In the genomic region with DNA sequence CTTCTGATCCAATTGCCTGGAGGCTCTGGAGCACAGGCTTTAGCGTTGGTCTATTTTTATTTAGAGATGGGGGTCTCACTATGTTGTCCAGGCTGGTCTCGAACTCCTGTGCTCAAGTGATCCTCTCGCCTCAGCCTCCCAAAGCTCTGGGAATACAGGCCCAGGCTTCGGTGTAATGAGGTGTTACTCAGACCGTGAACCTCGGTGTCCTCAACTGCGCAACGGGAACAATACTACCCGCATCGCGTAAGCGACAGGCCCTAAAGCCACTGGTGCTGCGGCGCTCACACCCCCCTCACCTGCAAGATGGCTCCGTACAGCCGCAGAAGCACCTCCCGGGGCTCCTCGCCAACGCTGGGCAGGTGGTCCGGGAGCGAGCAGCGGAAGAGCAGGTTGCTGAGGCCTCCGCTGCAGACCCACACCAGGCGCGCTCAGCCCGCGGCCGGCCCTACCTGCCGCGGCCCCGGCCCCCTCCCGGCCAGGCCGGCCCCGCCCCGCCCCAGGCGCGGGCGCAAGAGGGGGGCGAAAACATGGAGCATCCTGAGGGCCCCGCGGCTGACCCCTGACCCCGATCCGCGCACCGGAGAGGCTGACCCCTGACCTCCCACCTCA, we compare ENCODE assay signal across 6 cellular contexts. TPM values are rescaled to one million over a fixed set of nuclear protein-coding genes. Genes with fewer than 3 reads are reported as not detected.
DNase-seq lines count a peak whose midpoint lies in the region; ATAC-seq and TF ChIP-seq lines count a peak whose summit lies in the region.

No MANE protein-coding gene starts in this region.

- H3K27me3 ChIP-seq in PC-9 (ENCODE audit: insufficient read depth, low read depth) (no peaks in the 10 kb centered on the region), endodermal cell (ENCODE audit: control insufficient read depth, insufficient read depth, low read length, poor library complexity, severe bottlenecking) (no peaks in the 10 kb centered on the region), skeletal muscle tissue (ENCODE audit: control insufficient read depth in 3 of 3, insufficient read depth in 3 of 3, low read length in 3 of 3) (no peaks in the 10 kb centered on the region)

- peak overlapping the region; percentile 97 for H2AFZ ChIP-seq in PC-9

- no peak for TF ChIP-seq CTCF in PC-9 (conservative IDR thresholded peaks at IDR 0.05)
- TF ChIP-seq CTCF in endodermal cell (conservative IDR thresholded peaks at IDR 0.05) = no peak

- H3K9me3 Mint-ChIP-seq in endodermal cell = no peaks in the 10 kb centered on the region

- POLR2A ChIA-PET in PC-9 (lab: Charles Lee; ENCODE audit: unreplicated experiment) = interaction anchor here (0.9 to 1.2 kb wide), 2 partner anchors 19 to 74 kb away, joined by 3 read pairs; partner anchors contain the start of genes LMF2, NCAPH2 and SYCE3

- no peaks in the 10 kb centered on the region for H3K9me2 ChIP-seq in PC-9 (ENCODE audit: insufficient read depth)

- H3K27me3 Mint-ChIP-seq in endodermal cell (ENCODE audit: insufficient read depth) = peaks cover 14% of the 10 kb centered on the region

- peaks cover 15% of the 10 kb centered on the region; the same call in 1 of the 2 replicates for H3F3A ChIP-seq in PC-9 (ENCODE audit: insufficient read depth, low read depth)

- peaks cover 14% of the 10 kb centered on the region for H3K36me3 Mint-ChIP-seq in endodermal cell (ENCODE audit: low read depth)

- peak overlapping the region; percentile 72 for H3K4me3 Mint-ChIP-seq in endodermal cell

- CTCF ChIA-PET in PC-9 (lab: Charles Lee) = no interaction called here

- H4K20me1 ChIP-seq in PC-9 (ENCODE audit: insufficient read depth) = no peaks in the 10 kb centered on the region

- WGBS in endodermal cell (ENCODE audit: insufficient coverage in 1 of 2, insufficient read length in 1 of 2), 2 experiments = 7 to 10% methylated on average over 32 to 45 of the region's 45 CpGs

- ATAC-seq in GM19452 (IDR thresholded peaks at IDR 0.05; ENCODE audit: unreplicated experiment) (peak; percentile 16), HG03196 (IDR thresholded peaks at IDR 0.05; ENCODE audit: unreplicated experiment) (no peak)

- no TSS peak for BruUV-seq in PC-9 (replicated peaks; lab: Mats Ljungman, UMichigan)

- H3K9me3 ChIP-seq in PC-9 (ENCODE audit: insufficient read depth, low read depth) = no peaks in the 10 kb centered on the region
- no peaks in the 10 kb centered on the region for H3K9me3 ChIP-seq in endodermal cell (ENCODE audit: control insufficient read depth, low read length)
- no peaks in the 10 kb centered on the region for H3K9me3 ChIP-seq in skeletal muscle tissue (ENCODE audit: control insufficient read depth in 3 of 3, low read length in 3 of 3)

- intact Hi-C loops in PC-9 (cut with micrococcal nuclease; ENCODE audit: unreplicated experiment) = loop anchor here (1.0 to 5.0 kb wide), 3 partner anchors 19 to 75 kb away; partner anchors contain the start of genes LMF2 and NCAPH2

- H3K27ac Mint-ChIP-seq in endodermal cell = peak overlapping the region; percentile 86

- H3K4me3 ChIP-seq in PC-9 (peak overlapping the region; percentile 89), endodermal cell (ENCODE audit: low read length) (peak overlapping the region; percentile 93), skeletal muscle tissue (ENCODE audit: low read length in 3 of 3) (peak overlapping the region; percentile 83 to 94 (median 92))

- peak overlapping the region; percentile 86 for H3K27ac ChIP-seq in PC-9
- peak overlapping the region; percentile 91 for H3K27ac ChIP-seq in endodermal cell (ENCODE audit: low read depth, low read length)
- H3K27ac ChIP-seq in skeletal muscle tissue (ENCODE audit: low read depth, low read length) = peak overlapping the region; percentile 98

- peak overlapping the region; percentile 90 for H3K4me2 ChIP-seq in PC-9

- H3K4me1 ChIP-seq in PC-9 (replicated peaks; ENCODE audit: insufficient read depth) (peaks cover 18% of the 10 kb centered on the region), endodermal cell (ENCODE audit: control insufficient read depth, insufficient read depth, low read length) (peaks cover 6% of the 10 kb centered on the region), skeletal muscle tissue (ENCODE audit: control insufficient read depth in 3 of 3, insufficient read depth in 3 of 3, low read length in 3 of 3) (peaks cover 37 to 51% (median 45%) of the 10 kb centered on the region in 3 donors)

- H3K36me3 ChIP-seq in PC-9 (ENCODE audit: low read depth) (peaks cover 11% of the 10 kb centered on the region; the same call in 1 of the 2 replicates), endodermal cell (ENCODE audit: control insufficient read depth, insufficient read depth, low read length) (peaks cover 17% of the 10 kb centered on the region), skeletal muscle tissue (ENCODE audit: control insufficient read depth in 3 of 3, insufficient read depth in 3 of 3, low read length in 3 of 3) (peaks cover 5 to 21% (median 20%) of the 10 kb centered on the region in 3 donors)

- H3K79me2 ChIP-seq in PC-9 (ENCODE audit: low read depth) = peaks cover 30% of the 10 kb centered on the region

- H3K9ac ChIP-seq in endodermal cell (ENCODE audit: extremely low read depth, low read length, poor library complexity, severe bottlenecking) = peak overlapping the region; percentile 75
- H3K9ac ChIP-seq in skeletal muscle tissue (ENCODE audit: low read depth in 1 of 3, low read length in 3 of 3) = peak overlapping the region; percentile 94 to 98 (median 95)

- peaks cover 12% of the 10 kb centered on the region for H3K4me1 Mint-ChIP-seq in endodermal cell

- DNase-seq in PC-9 (peak in 1 of 2 experiments; percentile 50), endodermal cell (no peak), DMS79 (lab: John Stamatoyannopoulos, UW) (no peak)

RNA-seq across cellular contexts. Expression of gene CHKB, which starts 0.6 kb away (rescaled TPM):
- total RNA-seq in PC-9 (2021) = 60.0 and 70.4 TPM in 2 replicates
- 100 to 1,000 TPM; 108 TPM for total RNA-seq in endodermal cell
- polyA plus RNA-seq in endodermal cell (2013, experiment 1 of 2) = 78.8 TPM
- 76.5 TPM for polyA plus RNA-seq in endodermal cell (2013, experiment 2 of 2)
- 17.7 TPM for total RNA-seq in skeletal muscle tissue

RNA-seq across cellular contexts. Expression of gene CPT1B, which starts 3.8 kb away (rescaled TPM):
- 66.2 and 72.2 TPM in 2 replicates for total RNA-seq in PC-9 (2021)
- 100 to 1,000 TPM in 1 of 2 donors, 10 to 100 TPM in 1; 83.5 to 105 TPM for total RNA-seq in endodermal cell
- 58.2 TPM for polyA plus RNA-seq in endodermal cell (2013, experiment 1 of 2)
- polyA plus RNA-seq in endodermal cell (2013, experiment 2 of 2) = 46.6 TPM
- 27.1 TPM for total RNA-seq in skeletal muscle tissue

RNA-seq across cellular contexts. Expression of gene MAPK8IP2, which starts 18.5 kb away (rescaled TPM):
- total RNA-seq in PC-9 (2021) = 0.79 and 0.88 TPM in 2 replicates
- total RNA-seq in endodermal cell = 1 to 10 TPM; 1.2 to 1.4 TPM
- 8.8 TPM for polyA plus RNA-seq in endodermal cell (2013, experiment 1 of 2)
- polyA plus RNA-seq in endodermal cell (2013, experiment 2 of 2) = 7.0 TPM
- 0.52 TPM for total RNA-seq in skeletal muscle tissue

RNA-seq across cellular contexts. Expression of gene SYCE3, which starts 19.3 kb away (rescaled TPM):
- total RNA-seq in PC-9 (2021) (not detected in 2 replicates), endodermal cell (under 1 TPM; 0.70 to 0.91 TPM), skeletal muscle tissue (not detected)
- polyA plus RNA-seq in endodermal cell (2013, experiment 1 of 2) = not detected
- polyA plus RNA-seq in endodermal cell (2013, experiment 2 of 2) = 0.83 TPM

RNA-seq across cellular contexts. Expression of gene KLHDC7B, which starts 36.4 kb away (rescaled TPM):
- total RNA-seq in PC-9 (2021) (0.72 and 4.7 TPM in 2 replicates), endodermal cell (not detected), skeletal muscle tissue (not detected)
- polyA plus RNA-seq in endodermal cell (2013, experiment 1 of 2) = not detected
- polyA plus RNA-seq in endodermal cell (2013, experiment 2 of 2) = not detected
